8 cellular contexts compared by ENCODE assay signal in the genomic region with DNA sequence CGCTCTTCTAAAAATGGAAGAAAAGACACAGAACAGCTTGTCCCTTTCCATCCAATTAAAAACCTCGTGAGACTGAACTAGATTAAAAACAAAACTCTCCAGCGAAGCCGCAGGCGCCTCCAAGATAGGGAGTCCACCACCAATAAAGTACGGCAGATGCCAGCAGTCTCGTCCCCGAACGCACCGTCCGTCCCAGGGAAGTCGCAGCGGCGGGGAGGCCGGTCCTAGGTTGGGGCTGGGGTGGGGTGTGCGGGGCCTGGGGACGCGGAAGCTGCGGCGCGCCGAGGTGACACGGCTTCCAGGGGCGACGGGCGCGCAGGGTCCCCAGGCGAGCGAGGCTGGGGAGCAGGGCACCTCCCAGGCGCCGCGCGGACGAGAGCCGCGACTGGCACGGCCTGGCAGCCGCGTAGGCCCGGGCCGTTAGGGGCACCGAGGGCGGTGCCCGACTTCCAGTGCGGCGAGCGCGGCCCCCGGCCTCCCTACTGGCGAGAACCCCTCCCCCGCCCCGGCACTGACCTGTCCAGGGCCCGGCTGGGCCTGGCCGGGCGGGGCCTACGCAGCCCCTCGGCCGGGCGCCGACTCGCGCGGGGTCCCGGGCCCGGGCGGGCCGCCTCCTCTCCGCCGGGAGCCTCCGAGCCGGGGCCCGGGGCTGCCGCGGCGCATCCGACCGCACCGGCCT. TPM values are rescaled to one million over a fixed set of nuclear protein-coding genes. Genes with fewer than 3 reads are reported as not detected.
DNase-seq lines count a peak whose midpoint lies in the region; ATAC-seq and TF ChIP-seq lines count a peak whose summit lies in the region.

No MANE protein-coding gene starts in this region.

- no peaks in the 10 kb centered on the region for H4K20me1 ChIP-seq in KMS-11 (ENCODE audit: insufficient read depth)

- in situ Hi-C loops in G401 (cut with HindIII; ENCODE audit: low sequenced_read_pairs), result no loop called here

- H3K9me3 ChIP-seq in mucosa of rectum (ENCODE audit: control insufficient read depth in 2 of 2, low read length in 2 of 2), result no peaks in the 10 kb centered on the region

- peaks cover 14% of the 10 kb centered on the region; the same call in 1 of the 2 replicates for H3K79me2 ChIP-seq in KMS-11 (ENCODE audit: insufficient read depth, low read depth)

- TF ChIP-seq CTCF in KMS-11 (conservative IDR thresholded peaks at IDR 0.05; ENCODE audit: low read depth, low read length), result no peak

- H3K27ac ChIP-seq in KMS-11 (no peak overlapping the region; the same call in 1 of the 2 replicates), mucosa of rectum (ENCODE audit: low read depth in 2 of 2, low read length in 2 of 2) (peak overlapping the region; percentile 87 to 94)

- peak; percentile 37 for ATAC-seq in GM21576 (IDR thresholded peaks at IDR 0.05; ENCODE audit: unreplicated experiment)
- ATAC-seq in stimulated activated memory B cell treated with anti-CD40 and anti-IgM and Interleukin-4, amounts not matched to agents 10 μg/mL and 1 μg/mL and 100 μg/mL, for 72 hours, result peak; percentile 67

- no peaks in the 10 kb centered on the region for H3K9me3 Mint-ChIP-seq in stimulated activated memory B cell treated with anti-CD40 and anti-IgM and Interleukin-4, amounts not matched to agents 10 μg/mL and 1 μg/mL and 100 μg/mL, for 72 hours

- peak overlapping the region; percentile 95 for H3K4me3 Mint-ChIP-seq in stimulated activated memory B cell treated with anti-CD40 and anti-IgM and Interleukin-4, amounts not matched to agents 10 μg/mL and 1 μg/mL and 100 μg/mL, for 72 hours

- H3K27me3 Mint-ChIP-seq in stimulated activated memory B cell treated with anti-CD40 and anti-IgM and Interleukin-4, amounts not matched to agents 10 μg/mL and 1 μg/mL and 100 μg/mL, for 72 hours, result no peaks in the 10 kb centered on the region

- peak overlapping the region; percentile 52; the same call in 1 of the 2 replicates for H3K9ac ChIP-seq in KMS-11
- peak overlapping the region; percentile 82 to 87 for H3K9ac ChIP-seq in mucosa of rectum (ENCODE audit: low read depth in 1 of 2, low read length in 2 of 2)

- peak overlapping the region; percentile 77 for H3K4me2 ChIP-seq in KMS-11

- peak overlapping the region; percentile 47 for H2AFZ ChIP-seq in KMS-11 (ENCODE audit: low read depth)

- H3K36me3 ChIP-seq in KMS-11 (ENCODE audit: insufficient read depth), result no peaks in the 10 kb centered on the region
- no peaks in the 10 kb centered on the region for H3K36me3 ChIP-seq in mucosa of rectum (ENCODE audit: control insufficient read depth in 2 of 2, insufficient read depth in 2 of 2, low read length in 2 of 2)

- H3K27ac Mint-ChIP-seq in stimulated activated memory B cell treated with anti-CD40 and anti-IgM and Interleukin-4, amounts not matched to agents 10 μg/mL and 1 μg/mL and 100 μg/mL, for 72 hours, result peak overlapping the region; percentile 23

- H3K4me3 ChIP-seq in KMS-11 (IDR thresholded peaks at IDR 0.05; ENCODE audit: insufficient read depth, low read depth, low read length) (peak overlapping the region; percentile 87), mucosa of rectum (ENCODE audit: low read length in 2 of 2) (peak overlapping the region; percentile 78 to 80)

- peaks cover 41% of the 10 kb centered on the region for H3K4me1 Mint-ChIP-seq in stimulated activated memory B cell treated with anti-CD40 and anti-IgM and Interleukin-4, amounts not matched to agents 10 μg/mL and 1 μg/mL and 100 μg/mL, for 72 hours

- peaks cover 11% of the 10 kb centered on the region for H3K36me3 Mint-ChIP-seq in stimulated activated memory B cell treated with anti-CD40 and anti-IgM and Interleukin-4, amounts not matched to agents 10 μg/mL and 1 μg/mL and 100 μg/mL, for 72 hours

- H3K27me3 ChIP-seq in KMS-11 (ENCODE audit: insufficient read depth, low read depth), result no peaks in the 10 kb centered on the region
- no peaks in the 10 kb centered on the region for H3K27me3 ChIP-seq in mucosa of rectum (ENCODE audit: control insufficient read depth in 2 of 2, insufficient read depth in 2 of 2, low read length in 2 of 2)

- DNase-seq in G401 (ENCODE audit: low spot score) (peak; percentile 34), NCI-H1930 (lab: John Stamatoyannopoulos, UW) (no peak)
- DNase-seq in activated CD4-positive, alpha-beta T cell treated with anti-CD3 and anti-CD28 coated beads, Interleukin-2, amount 50 U/mL, for 1 hour, result peak; percentile 35
- peak; percentile 21 for DNase-seq in effector CD4-positive, alpha-beta T cell

- H3K4me1 ChIP-seq in KMS-11 (ENCODE audit: low read depth, poor library complexity, severe bottlenecking), result peaks cover 49% of the 10 kb centered on the region
- peaks cover 26 to 32% of the 10 kb centered on the region in 2 donors for H3K4me1 ChIP-seq in mucosa of rectum (ENCODE audit: control insufficient read depth in 2 of 2, insufficient read depth in 2 of 2, low read length in 2 of 2)

RNA-seq across cellular contexts. Expression of gene A3GALT2, which starts 28.3 kb away (rescaled TPM):
- not detected in 2 replicates for total RNA-seq in G401 (2014; rRNA removed; shearing (Covaris generic))

Comparison
In these comparisons a context has a peak if more than half of its experiments do, and no peak if none do; other contexts are left out.
1. DNase-seq: peak in G401 (single experiment), activated CD4-positive, alpha-beta T cell treated with anti-CD3 and anti-CD28 coated beads, Interleukin-2, amount 50 U/mL, for 1 hour (single experiment) and effector CD4-positive, alpha-beta T cell (single experiment); none in NCI-H1930 (0 of 2).